15 cellular contexts compared by ENCODE assay signal in genomic region chr10:112519129-112519761, GRCh38.
DNase-seq lines count a peak whose midpoint lies in the region; ATAC-seq and TF ChIP-seq lines count a peak whose summit lies in the region.
"Had no signal": no experiment of that assay in that cellular context is flagged by ENCODE, and none has a peak within 500 bp of the region (broad histone marks: within the 10 kb centered on the region; RNA-seq: fewer than 3 reads in every experiment).

No MANE protein-coding gene starts in this region.

- ATAC-seq in GM18867 (IDR thresholded peaks at IDR 0.05; ENCODE audit: unreplicated experiment) (peak; percentile 63), HG02973 (IDR thresholded peaks at IDR 0.05; ENCODE audit: unreplicated experiment) (peak; percentile 93), T-cell (replicated peaks in 1 of 4) (peak in 3 of 4 experiments; percentile 37 to 55 (median 43))
- ATAC-seq: gastrocnemius medialis had no signal

- POLR2A ChIA-PET in T-cell (lab: Charles Lee), result no interaction called here

- H3K27me3 Mint-ChIP-seq in T-cell, result no peaks in the 10 kb centered on the region
- H3K27me3 Mint-ChIP-seq in endothelial cell (ENCODE audit: unreplicated experiment), result no peaks in the 10 kb centered on the region
- H3K27me3 Mint-ChIP-seq: activated T-cell treated with anti-CD3 and anti-CD28 coated beads, Interleukin-2, amount 50 U/mL, for 24 hours had no signal

- no peaks in the 10 kb centered on the region for H3K9me3 Mint-ChIP-seq in T-cell
- no peaks in the 10 kb centered on the region for H3K9me3 Mint-ChIP-seq in endothelial cell (ENCODE audit: unreplicated experiment)
- H3K9me3 Mint-ChIP-seq: activated T-cell treated with anti-CD3 and anti-CD28 coated beads, Interleukin-2, amount 50 U/mL, for 24 hours had no signal

- peak; percentile 61 for DNase-seq in DMS53 (lab: John Stamatoyannopoulos, UW)
- DNase-seq in T-cell, result no peak
- no peak for DNase-seq in endothelial cell (ENCODE audit: low spot score)
- DNase-seq in AML-193 (lab: John Stamatoyannopoulos, UW), result no peak
- DNase-seq in NCI-H146 treated with DMSO at 0.1 percent for 48 hours (lab: John Stamatoyannopoulos, UW; ENCODE audit: unreplicated experiment), result no peak
- no peak for DNase-seq in amniotic stem cell (lab: John Stamatoyannopoulos, UW)
- DNase-seq: activated T-cell treated with anti-CD3 and anti-CD28 coated beads, Interleukin-2, amount 50 U/mL, for 24 hours; C1 segment of cervical spinal cord; gastrocnemius medialis; left ventricle myocardium inferior; NCI-H1105; nucleus accumbens; T-helper 9 cell had no signal

- TF ChIP-seq CTCF in endothelial cell (IDR thresholded peaks at IDR 0.05; ENCODE audit: unreplicated experiment), result no peak

- no peak overlapping the region for H3K27ac Mint-ChIP-seq in T-cell
- H3K27ac Mint-ChIP-seq in endothelial cell (ENCODE audit: unreplicated experiment), result no peak overlapping the region
- H3K27ac Mint-ChIP-seq: activated T-cell treated with anti-CD3 and anti-CD28 coated beads, Interleukin-2, amount 50 U/mL, for 24 hours had no signal

- H3K36me3 Mint-ChIP-seq in T-cell (peaks cover 12% of the 10 kb centered on the region), endothelial cell (ENCODE audit: low read depth, unreplicated experiment) (no peaks in the 10 kb centered on the region)

- H3K4me3 Mint-ChIP-seq in T-cell (no peak overlapping the region), endothelial cell (ENCODE audit: unreplicated experiment) (no peak overlapping the region)
- H3K4me3 Mint-ChIP-seq: activated T-cell treated with anti-CD3 and anti-CD28 coated beads, Interleukin-2, amount 50 U/mL, for 24 hours had no signal

- H3K4me1 Mint-ChIP-seq in T-cell, result peaks cover 9 to 22% (median 18%) of the 10 kb centered on the region in 3 donors
- H3K4me1 Mint-ChIP-seq in endothelial cell (ENCODE audit: unreplicated experiment), result no peaks in the 10 kb centered on the region

- CTCF ChIA-PET in T-cell (lab: Charles Lee), result no interaction called here

Comparison
In these comparisons a context has a peak if more than half of its experiments do, and no peak if none do; other contexts are left out.
1. ATAC-seq: peak in every context shown above with its lines; median percentile 93 in HG02973; 63 in GM18867; 43 in T-cell.